23 cellular contexts compared by ENCODE assay signal in genomic region chr4:69974646-69975045, GRCh38. TPM values are rescaled to one million over a fixed set of nuclear protein-coding genes. Genes with fewer than 3 reads are reported as not detected.
DNase-seq lines count a peak whose midpoint lies in the region; ATAC-seq and FAIRE-seq lines count a peak whose summit lies in the region.
"Had no signal": no experiment of that assay in that cellular context is flagged by ENCODE, and none has a peak within 500 bp of the region (broad histone marks: within the 10 kb centered on the region; RNA-seq: fewer than 3 reads in every experiment).

No MANE protein-coding gene starts in this region.

- H3K9me3 ChIP-seq in SK-N-MC (ENCODE audit: low read depth, low read length): no peaks in the 10 kb centered on the region
- H3K9me3 ChIP-seq: A549; BLaER1 treated with 17β-estradiol and CSF1 and Interleukin-3, amounts not matched to agents 10 nM and 100 nM; Caco-2 had no signal

- FAIRE-seq in frontal cortex (lab: Jason Lieb, UNC): no peak
- FAIRE-seq: A549, D721Med, G401.6, GM12891, GM19239 had no signal

- no peak overlapping the region for H3K4me3 ChIP-seq in SK-N-MC
- H3K4me3 ChIP-seq: A549; BLaER1 treated with 17β-estradiol and CSF1 and Interleukin-3, amounts not matched to agents 10 nM and 100 nM had no signal

- no peak for ATAC-seq in GM21528 (IDR thresholded peaks at IDR 0.05; ENCODE audit: low FRiP score, unreplicated experiment)
- ATAC-seq: A549; CD8-positive, alpha-beta T cell had no signal

- H3K27ac ChIP-seq in SK-N-MC: peak overlapping the region; percentile 46; the same call in 1 of the 2 replicates
- H3K27ac ChIP-seq: 22Rv1; A549; BLaER1 treated with 17β-estradiol and CSF1 and Interleukin-3, amounts not matched to agents 10 nM and 100 nM; C4-2B had no signal

- H3K9ac ChIP-seq in SK-N-MC (ENCODE audit: insufficient read length): no peak overlapping the region
- H3K9ac ChIP-seq: BLaER1 treated with 17β-estradiol and CSF1 and Interleukin-3, amounts not matched to agents 10 nM and 100 nM had no signal

- DNase-seq in SK-N-MC (ENCODE audit: low read depth, low spot score): peak; percentile 44
- peak; percentile 66 for DNase-seq in dedifferentiated amniotic fluid mesenchymal stem cell (ENCODE audit: extremely low spot score)
- DNase-seq in fibroblast of peridontal ligament (ENCODE audit: extremely low read depth): peak; percentile 56
- no peak for DNase-seq in middle frontal gyrus (ENCODE audit: extremely low spot score, low spot score)
- DNase-seq in frontal cortex (ENCODE audit: low spot score in 2 of 2): no peak
- DNase-seq: AML-193; Caco-2; Calu3; CD4-positive, alpha-beta T cell; CD8-positive, alpha-beta T cell; DMS79 treated with DMSO at 0.1 percent for 48 hours; GF-D8 had no signal

- H3K36me3 ChIP-seq in SK-N-MC (ENCODE audit: insufficient read depth, low read length): no peaks in the 10 kb centered on the region
- H3K36me3 ChIP-seq: BLaER1 treated with 17β-estradiol and CSF1 and Interleukin-3, amounts not matched to agents 10 nM and 100 nM had no signal

RNA-seq across cellular contexts. Expression of gene CSN2, which starts 9.1 kb away (rescaled TPM):
- total RNA-seq in frontal cortex: not detected
- total RNA-seq: A172; B cell; Caco-2; Calu3; CD4-positive, alpha-beta T cell; CD8-positive, alpha-beta T cell had no signal

RNA-seq across cellular contexts. Expression of gene STATH, which starts 21.1 kb away (rescaled TPM):
- total RNA-seq in frontal cortex: not detected
- total RNA-seq: A172; B cell; Caco-2; Calu3; CD4-positive, alpha-beta T cell; CD8-positive, alpha-beta T cell had no signal

RNA-seq across cellular contexts. Expression of gene CSN1S1, which starts 43.8 kb away (rescaled TPM):
- 0.41 TPM for total RNA-seq in frontal cortex
- total RNA-seq: A172; B cell; Caco-2; Calu3; CD4-positive, alpha-beta T cell; CD8-positive, alpha-beta T cell had no signal

RNA-seq across cellular contexts. Expression of gene HTN3, which starts 53.6 kb away (rescaled TPM):
- total RNA-seq in frontal cortex: not detected
- total RNA-seq: A172; B cell; Caco-2; Calu3; CD4-positive, alpha-beta T cell; CD8-positive, alpha-beta T cell had no signal

Comparison
In these comparisons a context has a peak if more than half of its experiments do, and no peak if none do; other contexts are left out.
1. DNase-seq: peak in SK-N-MC (single experiment), dedifferentiated amniotic fluid mesenchymal stem cell (single experiment) and fibroblast of peridontal ligament (single experiment); none in middle frontal gyrus (single experiment) and frontal cortex (0 of 2).